Comparison of ENCODE assay signal across 27 cellular contexts in genomic region chr21:16993416-16994044, GRCh38.
"Had no signal": no experiment of that assay in that cellular context is flagged by ENCODE, and none has a peak within 500 bp of the region (broad histone marks: within the 10 kb centered on the region; RNA-seq: fewer than 3 reads in every experiment).

No MANE protein-coding gene starts in this region.

- H3K27ac ChIP-seq: left ventricle myocardium inferior, pancreas, prostate gland, sigmoid colon, spleen, tibial nerve, uterus had no signal

- H3K9me3 ChIP-seq: pancreas, prostate gland, sigmoid colon, tibial nerve, uterus had no signal

- H3K4me1 ChIP-seq: left ventricle myocardium inferior, pancreas, prostate gland, sigmoid colon, spleen, tibial nerve, uterus had no signal

- H3K27me3 ChIP-seq: pancreas, sigmoid colon, spleen, tibial nerve, uterus had no signal

- H3K4me3 ChIP-seq: left ventricle myocardium inferior, lung, pancreas, prostate gland, sigmoid colon, spleen, tibial nerve, uterus had no signal

- DNase-seq: hippocampal formation; immature natural killer cell; kidney; left colon; left ventricle myocardium inferior; mesendoderm; naive thymus-derived CD4-positive, alpha-beta T cell; nucleus accumbens; pancreas; retina; right cardiac atrium; sigmoid colon; small intestine; spleen; stimulated activated CD4-positive, alpha-beta T cell treated with anti-CD3 and anti-CD28 coated beads, Interleukin-1b, Interleukin-23, amount 100 ng/mL, for 48 hours; stimulated activated CD4-positive, alpha-beta T cell treated with anti-CD3 and anti-CD28 coated beads, Interleukin-2, amount 100 ng/mL, for 48 hours; stimulated activated CD4-positive, alpha-beta T cell treated with anti-CD3 and anti-CD28 coated beads, Interleukin-4, amount 100 ng/mL, for 4 hours; stimulated activated CD8-positive, alpha-beta memory T cell treated with anti-CD3 and anti-CD28 coated beads, Interleukin-4, amount 100 ng/mL, for 48 hours; stimulated activated naive CD4-positive, alpha-beta T cell treated with Interleukin-2 at 50 U/mL for 16 hours; stimulated activated naive CD8-positive, alpha-beta T cell treated with anti-CD3 and anti-CD28 coated beads, Interleukin-15, amount 100 ng/mL, for 72 hours; substantia nigra; uterus had no signal

- ATAC-seq: left colon; naive thymus-derived CD4-positive, alpha-beta T cell; natural killer cell treated with Interleukin-12 subunit alpha and Interleukin-12 subunit beta and Interleukin-15 and Interleukin-18, amount 100 ng/mL, for 72 hours; pancreas; right cardiac atrium; stimulated activated memory B cell treated with anti-CD40 and anti-IgM and Interleukin-4, amounts not matched to agents 10 μg/mL and 1 μg/mL and 100 μg/mL, for 72 hours; stimulated activated naive CD8-positive, alpha-beta T cell treated with anti-CD3 and anti-CD28 coated beads, Interleukin-15, amount 100 ng/mL, for 72 hours had no signal

- H3K36me3 ChIP-seq: left ventricle myocardium inferior, pancreas, prostate gland, sigmoid colon, spleen, tibial nerve, uterus had no signal
